Comparison of ENCODE assay signal across 1 cellular context in the genomic region with DNA sequence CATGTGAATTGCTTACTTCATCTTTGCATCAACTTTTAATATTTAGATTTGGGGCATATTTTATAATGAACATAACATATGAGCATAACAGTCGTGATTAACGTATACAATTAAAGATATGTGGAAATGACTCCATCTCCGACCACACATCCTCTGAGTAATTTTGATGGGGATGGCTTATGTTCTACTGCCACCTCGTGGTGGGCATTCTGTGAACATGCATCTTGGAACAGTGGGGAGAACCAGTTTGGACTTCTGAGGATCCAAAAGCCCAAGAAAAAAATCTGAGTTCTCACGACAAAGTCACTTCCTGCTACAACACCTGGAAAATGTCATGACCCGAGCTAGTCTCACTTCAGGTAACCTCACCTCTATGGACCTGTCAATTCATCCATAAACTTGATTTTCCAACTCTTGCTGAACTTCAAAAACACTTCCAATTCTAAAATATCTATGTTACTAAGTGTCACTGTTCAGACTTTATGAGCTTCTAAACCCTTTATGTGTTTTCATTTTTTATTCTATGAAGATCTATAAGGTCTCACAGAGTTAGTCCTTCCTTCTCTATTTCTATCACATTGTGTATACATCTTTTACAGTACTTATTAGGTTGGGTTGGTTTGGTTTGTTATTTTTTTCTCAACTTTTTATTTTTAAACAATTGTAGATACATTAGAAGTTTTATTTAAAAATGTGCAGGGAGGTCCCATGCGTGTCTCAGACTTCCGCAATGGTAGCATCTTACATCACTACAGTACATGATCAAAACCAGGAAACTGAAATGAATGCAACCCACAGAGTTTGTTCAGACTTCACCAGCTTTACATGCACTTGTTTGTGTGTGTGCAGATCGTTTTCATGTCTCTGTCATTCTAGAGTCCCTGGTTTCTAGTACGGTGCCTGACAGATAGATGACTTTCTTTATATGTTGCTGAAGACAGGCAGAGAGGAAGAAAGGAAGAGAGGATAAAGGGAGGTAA.
TF ChIP-seq lines count a peak whose summit lies in the region.

No MANE protein-coding gene starts in this region.

TF ChIP-seq in K562, 482 proteins besides CTCF, POLR2A, EP300 and RAD21 (continued from another document):
- TF ChIP-seq, protein P1, sequence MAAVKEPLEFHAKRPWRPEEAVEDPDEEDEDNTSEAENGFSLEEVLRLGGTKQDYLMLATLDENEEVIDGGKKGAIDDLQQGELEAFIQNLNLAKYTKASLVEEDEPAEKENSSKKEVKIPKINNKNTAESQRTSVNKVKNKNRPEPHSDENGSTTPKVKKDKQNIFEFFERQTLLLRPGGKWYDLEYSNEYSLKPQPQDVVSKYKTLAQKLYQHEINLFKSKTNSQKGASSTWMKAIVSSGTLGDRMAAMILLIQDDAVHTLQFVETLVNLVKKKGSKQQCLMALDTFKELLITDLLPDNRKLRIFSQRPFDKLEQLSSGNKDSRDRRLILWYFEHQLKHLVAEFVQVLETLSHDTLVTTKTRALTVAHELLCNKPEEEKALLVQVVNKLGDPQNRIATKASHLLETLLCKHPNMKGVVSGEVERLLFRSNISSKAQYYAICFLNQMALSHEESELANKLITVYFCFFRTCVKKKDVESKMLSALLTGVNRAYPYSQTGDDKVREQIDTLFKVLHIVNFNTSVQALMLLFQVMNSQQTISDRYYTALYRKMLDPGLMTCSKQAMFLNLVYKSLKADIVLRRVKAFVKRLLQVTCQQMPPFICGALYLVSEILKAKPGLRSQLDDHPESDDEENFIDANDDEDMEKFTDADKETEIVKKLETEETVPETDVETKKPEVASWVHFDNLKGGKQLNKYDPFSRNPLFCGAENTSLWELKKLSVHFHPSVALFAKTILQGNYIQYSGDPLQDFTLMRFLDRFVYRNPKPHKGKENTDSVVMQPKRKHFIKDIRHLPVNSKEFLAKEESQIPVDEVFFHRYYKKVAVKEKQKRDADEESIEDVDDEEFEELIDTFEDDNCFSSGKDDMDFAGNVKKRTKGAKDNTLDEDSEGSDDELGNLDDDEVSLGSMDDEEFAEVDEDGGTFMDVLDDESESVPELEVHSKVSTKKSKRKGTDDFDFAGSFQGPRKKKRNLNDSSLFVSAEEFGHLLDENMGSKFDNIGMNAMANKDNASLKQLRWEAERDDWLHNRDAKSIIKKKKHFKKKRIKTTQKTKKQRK (IDR thresholded peaks at IDR 0.05; ENCODE audit: borderline replicate concordance, low read depth, low read length), result no peak
- TF ChIP-seq, protein P2, sequence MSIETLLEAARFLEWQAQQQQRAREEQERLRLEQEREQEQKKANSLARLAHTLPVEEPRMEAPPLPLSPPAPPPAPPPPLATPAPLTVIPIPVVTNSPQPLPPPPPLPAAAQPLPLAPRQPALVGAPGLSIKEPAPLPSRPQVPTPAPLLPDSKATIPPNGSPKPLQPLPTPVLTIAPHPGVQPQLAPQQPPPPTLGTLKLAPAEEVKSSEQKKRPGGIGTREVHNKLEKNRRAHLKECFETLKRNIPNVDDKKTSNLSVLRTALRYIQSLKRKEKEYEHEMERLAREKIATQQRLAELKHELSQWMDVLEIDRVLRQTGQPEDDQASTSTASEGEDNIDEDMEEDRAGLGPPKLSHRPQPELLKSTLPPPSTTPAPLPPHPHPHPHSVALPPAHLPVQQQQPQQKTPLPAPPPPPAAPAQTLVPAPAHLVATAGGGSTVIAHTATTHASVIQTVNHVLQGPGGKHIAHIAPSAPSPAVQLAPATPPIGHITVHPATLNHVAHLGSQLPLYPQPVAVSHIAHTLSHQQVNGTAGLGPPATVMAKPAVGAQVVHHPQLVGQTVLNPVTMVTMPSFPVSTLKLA (conservative IDR thresholded peaks at IDR 0.05), result 0 out of 4 replicates have a peak, but pooled peaks of 1 of the 2 experiments have one; percentile 8
- TF ChIP-seq, protein P3, sequence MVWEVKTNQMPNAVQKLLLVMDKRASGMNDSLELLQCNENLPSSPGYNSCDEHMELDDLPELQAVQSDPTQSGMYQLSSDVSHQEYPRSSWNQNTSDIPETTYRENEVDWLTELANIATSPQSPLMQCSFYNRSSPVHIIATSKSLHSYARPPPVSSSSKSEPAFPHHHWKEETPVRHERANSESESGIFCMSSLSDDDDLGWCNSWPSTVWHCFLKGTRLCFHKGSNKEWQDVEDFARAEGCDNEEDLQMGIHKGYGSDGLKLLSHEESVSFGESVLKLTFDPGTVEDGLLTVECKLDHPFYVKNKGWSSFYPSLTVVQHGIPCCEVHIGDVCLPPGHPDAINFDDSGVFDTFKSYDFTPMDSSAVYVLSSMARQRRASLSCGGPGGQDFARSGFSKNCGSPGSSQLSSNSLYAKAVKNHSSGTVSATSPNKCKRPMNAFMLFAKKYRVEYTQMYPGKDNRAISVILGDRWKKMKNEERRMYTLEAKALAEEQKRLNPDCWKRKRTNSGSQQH (CRISPR knock-in tag; IDR thresholded peaks at IDR 0.05), result no peak
- TF ChIP-seq ZKSCAN3 (CRISPR knock-in tag; IDR thresholded peaks at IDR 0.05), result no peak
- TF ChIP-seq FUS (optimal IDR thresholded peaks at IDR 0.05; ENCODE audit: low read depth, low read length), result no peak
- TF ChIP-seq, protein P4, sequence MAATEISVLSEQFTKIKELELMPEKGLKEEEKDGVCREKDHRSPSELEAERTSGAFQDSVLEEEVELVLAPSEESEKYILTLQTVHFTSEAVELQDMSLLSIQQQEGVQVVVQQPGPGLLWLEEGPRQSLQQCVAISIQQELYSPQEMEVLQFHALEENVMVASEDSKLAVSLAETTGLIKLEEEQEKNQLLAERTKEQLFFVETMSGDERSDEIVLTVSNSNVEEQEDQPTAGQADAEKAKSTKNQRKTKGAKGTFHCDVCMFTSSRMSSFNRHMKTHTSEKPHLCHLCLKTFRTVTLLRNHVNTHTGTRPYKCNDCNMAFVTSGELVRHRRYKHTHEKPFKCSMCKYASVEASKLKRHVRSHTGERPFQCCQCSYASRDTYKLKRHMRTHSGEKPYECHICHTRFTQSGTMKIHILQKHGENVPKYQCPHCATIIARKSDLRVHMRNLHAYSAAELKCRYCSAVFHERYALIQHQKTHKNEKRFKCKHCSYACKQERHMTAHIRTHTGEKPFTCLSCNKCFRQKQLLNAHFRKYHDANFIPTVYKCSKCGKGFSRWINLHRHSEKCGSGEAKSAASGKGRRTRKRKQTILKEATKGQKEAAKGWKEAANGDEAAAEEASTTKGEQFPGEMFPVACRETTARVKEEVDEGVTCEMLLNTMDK (IDR thresholded peaks at IDR 0.05; ENCODE audit: borderline replicate concordance, insufficient read depth, low read depth, low read length, poor library complexity, severe bottlenecking), result no peak
- TF ChIP-seq GTF2F1 (IDR thresholded peaks at IDR 0.05; ENCODE audit: low read depth, low read length), result no peak
- no peak for TF ChIP-seq POLR3G (IDR thresholded peaks at IDR 0.05; ENCODE audit: extremely low read depth, insufficient read length, insufficient replicate concordance)
- TF ChIP-seq, protein P5, sequence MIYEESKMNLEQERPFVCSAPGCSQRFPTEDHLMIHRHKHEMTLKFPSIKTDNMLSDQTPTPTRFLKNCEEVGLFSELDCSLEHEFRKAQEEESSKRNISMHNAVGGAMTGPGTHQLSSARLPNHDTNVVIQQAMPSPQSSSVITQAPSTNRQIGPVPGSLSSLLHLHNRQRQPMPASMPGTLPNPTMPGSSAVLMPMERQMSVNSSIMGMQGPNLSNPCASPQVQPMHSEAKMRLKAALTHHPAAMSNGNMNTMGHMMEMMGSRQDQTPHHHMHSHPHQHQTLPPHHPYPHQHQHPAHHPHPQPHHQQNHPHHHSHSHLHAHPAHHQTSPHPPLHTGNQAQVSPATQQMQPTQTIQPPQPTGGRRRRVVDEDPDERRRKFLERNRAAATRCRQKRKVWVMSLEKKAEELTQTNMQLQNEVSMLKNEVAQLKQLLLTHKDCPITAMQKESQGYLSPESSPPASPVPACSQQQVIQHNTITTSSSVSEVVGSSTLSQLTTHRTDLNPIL (CRISPR knock-in tag; IDR thresholded peaks at IDR 0.05), result no peak
- no peak for TF ChIP-seq JUNB (CRISPR knock-in tag; conservative IDR thresholded peaks at IDR 0.05)
